In the genomic region with DNA sequence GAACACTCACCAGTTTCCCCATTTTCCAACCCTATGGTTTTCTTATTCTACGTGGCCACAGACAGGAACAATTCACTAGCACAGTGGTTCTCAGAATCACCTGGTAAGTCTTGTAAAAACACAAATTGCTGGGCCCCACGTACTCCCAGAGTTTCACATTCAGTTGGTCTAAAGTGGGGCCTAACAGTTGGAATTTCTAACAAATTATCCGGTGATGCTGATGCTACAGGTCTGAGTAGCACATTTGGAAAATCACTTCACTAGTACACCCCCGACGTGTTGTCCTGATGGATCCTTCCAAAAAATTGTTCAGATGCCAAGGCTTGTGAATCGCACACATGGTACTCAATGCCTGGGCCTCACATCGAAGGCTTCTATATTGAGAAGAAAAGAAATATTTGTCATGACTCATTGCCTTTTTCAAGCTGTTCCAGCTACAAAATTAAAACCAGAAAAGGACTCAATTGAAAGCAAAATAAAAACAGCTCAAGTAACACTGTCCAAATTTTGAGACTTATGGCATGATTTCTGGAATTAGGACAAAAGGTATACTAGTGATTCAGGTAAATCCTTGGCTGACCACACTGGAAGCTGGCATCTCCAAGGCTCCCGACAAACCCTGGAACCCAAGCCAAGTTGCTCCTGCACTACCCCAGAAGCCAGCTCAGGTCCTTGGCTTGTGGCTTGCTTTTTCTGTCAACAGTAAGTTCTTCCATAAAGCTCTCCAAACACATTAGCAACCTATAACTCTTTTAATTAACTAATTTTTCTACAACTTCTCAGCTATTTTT, we compare ENCODE assay signal across 10 cellular contexts. TPM values are rescaled to one million over a fixed set of nuclear protein-coding genes. Genes with fewer than 3 reads are reported as not detected.
DNase-seq lines count a peak whose midpoint lies in the region; ATAC-seq and TF ChIP-seq lines count a peak whose summit lies in the region.
"Had no signal": no experiment of that assay in that cellular context is flagged by ENCODE, and none has a peak within 500 bp of the region (broad histone marks: within the 10 kb centered on the region; RNA-seq: fewer than 3 reads in every experiment).

No MANE protein-coding gene starts in this region.

- POLR2A ChIA-PET in activated naive CD8-positive, alpha-beta T cell treated with anti-CD3 and anti-CD28 coated beads, Interleukin-2, amount 10 ng/mL, durations not matched to agents 7 days and 5 days (lab: Charles Lee): interaction anchor here (0.5 to 2.7 kb wide), 6 partner anchors 9 to 371 kb away, joined by 3 to 64 read pairs (median 6); a partner anchor contains a TSS

- TF ChIP-seq CTCF in heart left ventricle (IDR thresholded peaks at IDR 0.05) (no peak), uterus (IDR thresholded peaks at IDR 0.05) (no peak)

- ATAC-seq in heart left ventricle: no peak
- no peak for ATAC-seq in left ventricle myocardium superior
- no peak for ATAC-seq in activated naive CD8-positive, alpha-beta T cell treated with anti-CD3 and anti-CD28 coated beads, Interleukin-2, amount 10 ng/mL, durations not matched to agents 7 days and 5 days (ENCODE audit: low read depth)
- ATAC-seq in GM21390 (IDR thresholded peaks at IDR 0.05; ENCODE audit: unreplicated experiment): no peak
- no peak for ATAC-seq in GM19395 (IDR thresholded peaks at IDR 0.05; ENCODE audit: unreplicated experiment)

- peak overlapping the region in 8 of 12 donors; percentile 16 to 95 (median 70) for H3K27ac ChIP-seq in heart left ventricle
- peak overlapping the region; percentile 8 for H3K27ac ChIP-seq in iPS-18a (ENCODE audit: low read length)
- peak overlapping the region; percentile 81 to 88 for H3K27ac ChIP-seq in uterus
- H3K27ac ChIP-seq: cardiac muscle cell had no signal

- no peaks in the 10 kb centered on the region for H3K9me3 Mint-ChIP-seq in activated naive CD8-positive, alpha-beta T cell treated with anti-CD3 and anti-CD28 coated beads, Interleukin-2, amount 10 ng/mL, durations not matched to agents 7 days and 5 days
- H3K9me3 Mint-ChIP-seq: IgD-negative memory B cell had no signal

- no peak for TF ChIP-seq POLR2A in heart left ventricle (IDR thresholded peaks at IDR 0.05)
- no peak for TF ChIP-seq POLR2A in uterus (IDR thresholded peaks at IDR 0.05)

- peak overlapping the region; percentile 37 for H3K4me3 Mint-ChIP-seq in activated naive CD8-positive, alpha-beta T cell treated with anti-CD3 and anti-CD28 coated beads, Interleukin-2, amount 10 ng/mL, durations not matched to agents 7 days and 5 days
- H3K4me3 Mint-ChIP-seq: IgD-negative memory B cell had no signal

- no peak for DNase-seq in heart left ventricle
- DNase-seq in left ventricle myocardium superior: no peak
- no peak for DNase-seq in activated naive CD8-positive, alpha-beta T cell treated with anti-CD3 and anti-CD28 coated beads, Interleukin-2, amount 10 ng/mL, durations not matched to agents 7 days and 5 days
- DNase-seq in uterus: peak in 1 of 2 donors; percentile 57
- DNase-seq in epidermal melanocyte (ENCODE audit: insufficient read length, low spot score): no peak

- no peak overlapping the region for H3K4me3 ChIP-seq in heart left ventricle
- H3K4me3 ChIP-seq in iPS-18a (ENCODE audit: low read length): no peak overlapping the region
- H3K4me3 ChIP-seq in uterus: no peak overlapping the region
- H3K4me3 ChIP-seq: cardiac muscle cell had no signal

- H3K36me3 Mint-ChIP-seq in activated naive CD8-positive, alpha-beta T cell treated with anti-CD3 and anti-CD28 coated beads, Interleukin-2, amount 10 ng/mL, durations not matched to agents 7 days and 5 days: peaks cover 20% of the 10 kb centered on the region
- H3K36me3 Mint-ChIP-seq: IgD-negative memory B cell had no signal

- WGBS in heart left ventricle, 4 donors: 72 to 77% (median 74%) methylated on average over 8 of the region's 8 CpGs

- intact Hi-C loops in heart left ventricle (cut with DNase I): no loop called here
- intact Hi-C loops in left ventricle myocardium superior (cut with micrococcal nuclease): no loop called here
- intact Hi-C loops in uterus (cut with DNase I; ENCODE audit: low total_unique reads): no loop called here

- H3K4me1 ChIP-seq in heart left ventricle: peaks cover 0 to 62% (median 6%) of the 10 kb centered on the region in 12 donors
- H3K4me1 ChIP-seq in iPS-18a (ENCODE audit: control insufficient read depth, low read depth, low read length): peaks cover 33% of the 10 kb centered on the region
- peaks cover 0 to 9% of the 10 kb centered on the region in 2 donors for H3K4me1 ChIP-seq in uterus

- H3K9ac ChIP-seq in iPS-18a (ENCODE audit: low read length): no peak overlapping the region

- peak overlapping the region; percentile 95 for H3K27ac Mint-ChIP-seq in activated naive CD8-positive, alpha-beta T cell treated with anti-CD3 and anti-CD28 coated beads, Interleukin-2, amount 10 ng/mL, durations not matched to agents 7 days and 5 days
- H3K27ac Mint-ChIP-seq: IgD-negative memory B cell had no signal

- H3K9me3 ChIP-seq in heart left ventricle (no peaks in the 10 kb centered on the region), iPS-18a (ENCODE audit: control insufficient read depth, low read depth, low read length) (no peaks in the 10 kb centered on the region), uterus (no peaks in the 10 kb centered on the region)

- no peaks in the 10 kb centered on the region for H3K27me3 Mint-ChIP-seq in activated naive CD8-positive, alpha-beta T cell treated with anti-CD3 and anti-CD28 coated beads, Interleukin-2, amount 10 ng/mL, durations not matched to agents 7 days and 5 days
- H3K27me3 Mint-ChIP-seq: IgD-negative memory B cell had no signal

- H3K27me3 ChIP-seq in heart left ventricle (no peaks in the 10 kb centered on the region), iPS-18a (ENCODE audit: control insufficient read depth, insufficient read depth, low read length) (no peaks in the 10 kb centered on the region), uterus (no peaks in the 10 kb centered on the region)
- H3K27me3 ChIP-seq: cardiac muscle cell had no signal

- H3K4me1 Mint-ChIP-seq in activated naive CD8-positive, alpha-beta T cell treated with anti-CD3 and anti-CD28 coated beads, Interleukin-2, amount 10 ng/mL, durations not matched to agents 7 days and 5 days: peaks cover 34% of the 10 kb centered on the region

- H3K36me3 ChIP-seq in heart left ventricle: no peaks in the 10 kb centered on the region
- H3K36me3 ChIP-seq in iPS-18a (ENCODE audit: control insufficient read depth, low read depth, low read length): no peaks in the 10 kb centered on the region
- H3K36me3 ChIP-seq in uterus: no peaks in the 10 kb centered on the region
- H3K36me3 ChIP-seq: cardiac muscle cell had no signal

RNA-seq across cellular contexts. Expression of a gene that starts 12.9 kb away (rescaled TPM):
- total RNA-seq in heart left ventricle: 1,000 to 10,000 TPM in 1 of 9 donors, 100 to 1,000 TPM in 8; 249 to 1,163 (median 387) TPM
- polyA plus RNA-seq in heart left ventricle: 100 to 1,000 TPM; 267 to 456 TPM
- total RNA-seq in left ventricle myocardium superior: 329 TPM
- total RNA-seq in activated naive CD8-positive, alpha-beta T cell treated with anti-CD3 and anti-CD28 coated beads, Interleukin-2, amount 10 ng/mL, durations not matched to agents 7 days and 5 days: 1,000 to 10,000 TPM; 1,681 to 1,738 TPM
- 1,000 to 10,000 TPM; 1,892 to 2,495 (median 2,052) TPM for total RNA-seq in uterus

RNA-seq across cellular contexts. Expression of a gene that starts 13.7 kb away (rescaled TPM):
- total RNA-seq in heart left ventricle (1 to 10 TPM; 2.7 to 6.0 (median 4.6) TPM), left ventricle myocardium superior (3.8 TPM), uterus (10 to 100 TPM in 3 of 4 donors, 1 to 10 TPM in 1; 2.6 to 25.4 (median 14.8) TPM)
- polyA plus RNA-seq in heart left ventricle: 1 to 10 TPM; 1.8 to 3.0 TPM
- total RNA-seq in activated naive CD8-positive, alpha-beta T cell treated with anti-CD3 and anti-CD28 coated beads, Interleukin-2, amount 10 ng/mL, durations not matched to agents 7 days and 5 days: 10 to 100 TPM; 15.3 to 17.1 TPM

Comparison
In these comparisons a context has a peak if more than half of its experiments do, and no peak if none do; other contexts are left out.
1. H3K27ac ChIP-seq: peak in every context shown above with its lines; median percentile 84 in uterus; 70 in heart left ventricle; 8 in iPS-18a.